Comparison of ENCODE assay signal across 27 cellular contexts in the genomic region with DNA sequence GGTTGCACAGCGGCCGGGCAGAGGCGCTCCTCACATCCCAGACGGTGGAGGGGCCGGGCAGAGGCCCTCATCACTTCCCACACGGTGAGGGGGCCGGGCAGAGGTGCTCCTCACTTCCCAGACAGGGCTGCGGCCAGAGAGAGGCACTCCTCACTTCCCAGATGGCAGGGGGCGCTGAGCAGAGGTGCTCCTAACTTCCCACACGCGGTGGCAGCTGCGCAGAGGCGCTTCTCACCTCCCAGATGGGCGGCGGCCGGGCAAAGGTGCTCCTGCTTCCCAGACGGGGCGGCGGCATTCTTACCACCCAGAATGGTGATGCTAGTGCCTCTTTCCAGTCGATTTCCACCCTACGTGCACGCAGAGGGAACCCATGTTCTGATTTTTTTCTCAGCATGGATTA.
"Had no signal": no experiment of that assay in that cellular context is flagged by ENCODE, and none has a peak within 500 bp of the region (broad histone marks: within the 10 kb centered on the region; RNA-seq: fewer than 3 reads in every experiment).

No MANE protein-coding gene starts in this region.

- H3K27me3 ChIP-seq: left lung, neural progenitor cell, ovary, right atrium auricular region, right lobe of liver, stomach, testis, thyroid gland, transverse colon, upper lobe of left lung, vagina had no signal

- DNase-seq: left colon; mesendoderm; naive B cell; natural killer cell; nephron progenitor cell; ovary; stimulated activated CD4-positive, alpha-beta T cell treated with anti-CD3 and anti-CD28 coated beads, Interleukin-1b, Interleukin-23, amount 100 ng/mL, for 48 hours; stimulated activated CD4-positive, alpha-beta T cell treated with anti-CD3 and anti-CD28 coated beads, Interleukin-2, amount 100 ng/mL, for 48 hours; stimulated activated CD4-positive, alpha-beta T cell treated with anti-CD3 and anti-CD28 coated beads, Interleukin-4, amount 100 ng/mL, for 4 hours; stimulated activated CD8-positive, alpha-beta memory T cell treated with anti-CD3 and anti-CD28 coated beads, Interleukin-4, amount 100 ng/mL, for 48 hours; stimulated activated naive B cell treated with anti-CD40 and anti-IgM and Interleukin-4, amounts not matched to agents 10 μg/mL and 1 μg/mL and 100 μg/mL, for 72 hours; stimulated activated naive CD8-positive, alpha-beta T cell treated with anti-CD3 and anti-CD28 coated beads, Interleukin-15, Interleukin-2, amounts not matched to agents 100 U/mL and 50 U/mL, for 24 hours; stomach; testis; thyroid gland; transverse colon had no signal

- H3K27ac ChIP-seq: left lung, neural progenitor cell, ovary, right atrium auricular region, right lobe of liver, stomach, testis, thyroid gland, transverse colon, upper lobe of left lung, vagina had no signal

- H3K4me3 Mint-ChIP-seq: mesothelial cell of epicardium; natural killer cell; nephron progenitor cell; neural progenitor cell; stimulated activated naive B cell treated with anti-CD40 and anti-IgM and Interleukin-4, amounts not matched to agents 10 μg/mL and 1 μg/mL and 100 μg/mL, for 72 hours had no signal

- H3K4me1 ChIP-seq: left lung, neural progenitor cell, right atrium auricular region, right lobe of liver, stomach, testis, thyroid gland, transverse colon, upper lobe of left lung, vagina had no signal

- H3K27ac Mint-ChIP-seq: mesothelial cell of epicardium; nephron progenitor cell; neural progenitor cell; progenitor cell of endocrine pancreas; stimulated activated naive B cell treated with anti-CD40 and anti-IgM and Interleukin-4, amounts not matched to agents 10 μg/mL and 1 μg/mL and 100 μg/mL, for 72 hours had no signal

- H2AFZ ChIP-seq: neural progenitor cell had no signal

- ATAC-seq: left colon; left lung; natural killer cell; right lobe of liver; stimulated activated naive B cell treated with anti-CD40 and anti-IgM and Interleukin-4, amounts not matched to agents 10 μg/mL and 1 μg/mL and 100 μg/mL, for 72 hours; stimulated activated naive CD8-positive, alpha-beta T cell treated with anti-CD3 and anti-CD28 coated beads, Interleukin-15, Interleukin-2, amounts not matched to agents 100 U/mL and 50 U/mL, for 24 hours had no signal

- H3K36me3 ChIP-seq: left lung, neural progenitor cell, ovary, right atrium auricular region, right lobe of liver, stomach, thyroid gland, transverse colon, upper lobe of left lung, vagina had no signal

- H3K4me3 ChIP-seq: left lung, lung, neural progenitor cell, ovary, right atrium auricular region, right lobe of liver, smooth muscle cell, stomach, testis, thyroid gland, transverse colon, upper lobe of left lung, vagina had no signal

- H3K9ac ChIP-seq: neural progenitor cell had no signal

- H3K9me3 Mint-ChIP-seq: mesothelial cell of epicardium; natural killer cell; stimulated activated naive B cell treated with anti-CD40 and anti-IgM and Interleukin-4, amounts not matched to agents 10 μg/mL and 1 μg/mL and 100 μg/mL, for 72 hours had no signal

- FAIRE-seq: keratinocyte had no signal

- H3K36me3 Mint-ChIP-seq: mesothelial cell of epicardium; natural killer cell; neural progenitor cell; stimulated activated naive B cell treated with anti-CD40 and anti-IgM and Interleukin-4, amounts not matched to agents 10 μg/mL and 1 μg/mL and 100 μg/mL, for 72 hours had no signal

- H3K4me1 Mint-ChIP-seq: mesothelial cell of epicardium, nephron progenitor cell, neural progenitor cell had no signal

- H3K4me2 ChIP-seq: neural progenitor cell, smooth muscle cell had no signal

- H3K9me3 ChIP-seq: left lung, ovary, right atrium auricular region, right lobe of liver, stomach, testis, thyroid gland, transverse colon, upper lobe of left lung, vagina had no signal
